Comparison of ENCODE assay signal across 19 cellular contexts in the genomic region with DNA sequence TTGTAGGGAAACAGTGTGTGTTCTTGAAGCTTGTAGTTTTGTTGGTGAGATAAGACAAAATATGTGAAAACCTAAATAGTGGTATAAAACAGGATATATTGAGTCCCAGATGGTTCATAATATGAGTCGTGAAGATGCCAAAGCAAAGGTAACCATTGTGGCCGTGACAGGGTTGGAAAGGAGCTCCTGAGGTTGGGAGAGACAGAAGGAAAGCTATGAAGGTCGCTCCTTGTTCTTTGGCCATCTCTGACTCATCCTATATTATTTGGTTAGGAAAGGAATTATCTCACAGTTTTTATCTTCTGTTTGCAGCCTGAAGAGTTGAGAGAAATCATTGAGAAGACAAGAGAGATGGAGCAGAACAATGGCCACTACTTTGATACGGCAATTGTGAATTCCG.
"Had no signal": no experiment of that assay in that cellular context is flagged by ENCODE, and none has a peak within 500 bp of the region (broad histone marks: within the 10 kb centered on the region; RNA-seq: fewer than 3 reads in every experiment).

No MANE protein-coding gene starts in this region.

- H3K27me3 Mint-ChIP-seq: activated naive CD8-positive, alpha-beta T cell treated with anti-CD3 and anti-CD28 coated beads for 36 hours; naive thymus-derived CD4-positive, alpha-beta T cell; stimulated activated memory B cell treated with anti-CD40 and anti-IgM and Interleukin-4, amounts not matched to agents 10 μg/mL and 1 μg/mL and 100 μg/mL, for 72 hours had no signal

- H3K4me3 ChIP-seq: gastroesophageal sphincter, heart right ventricle, mucosa of descending colon, pancreas had no signal

- H3K9me3 Mint-ChIP-seq: activated naive CD8-positive, alpha-beta T cell treated with anti-CD3 and anti-CD28 coated beads for 36 hours; activated T-cell treated with anti-CD3 and anti-CD28 coated beads, Interleukin-2, amount 50 U/mL, for 72 hours; stimulated activated memory B cell treated with anti-CD40 and anti-IgM and Interleukin-4, amounts not matched to agents 10 μg/mL and 1 μg/mL and 100 μg/mL, for 72 hours had no signal

- H3K27me3 ChIP-seq: gastroesophageal sphincter, heart right ventricle, pancreas had no signal

- H3K9me3 ChIP-seq: gastroesophageal sphincter, heart right ventricle, mucosa of descending colon, pancreas had no signal

- DNase-seq: activated CD4-positive, alpha-beta T cell treated with anti-CD3 and anti-CD28 coated beads for 4 hours; activated CD8-positive, alpha-beta memory T cell treated with anti-CD3 and anti-CD28 coated beads, Interleukin-2, amount 50 U/mL, for 4 hours; activated CD8-positive, alpha-beta T cell treated with anti-CD3 and anti-CD28 coated beads, Interleukin-2, amount 10 ng/mL, durations not matched to agents 7 days and 5 days; activated gamma-delta T cell; activated naive CD8-positive, alpha-beta T cell treated with anti-CD3 and anti-CD28 coated beads for 36 hours; activated T-cell treated with anti-CD3 and anti-CD28 coated beads, Interleukin-2, amount 50 U/mL, for 72 hours; endodermal cell; heart right ventricle; mucosa of descending colon; naive thymus-derived CD4-positive, alpha-beta T cell; pancreas; retina had no signal

- H3K4me1 Mint-ChIP-seq: activated naive CD8-positive, alpha-beta T cell treated with anti-CD3 and anti-CD28 coated beads for 36 hours; stimulated activated memory B cell treated with anti-CD40 and anti-IgM and Interleukin-4, amounts not matched to agents 10 μg/mL and 1 μg/mL and 100 μg/mL, for 72 hours; WTC11 had no signal

- ATAC-seq: activated CD8-positive, alpha-beta T cell treated with anti-CD3 and anti-CD28 coated beads, Interleukin-2, amount 10 ng/mL, durations not matched to agents 7 days and 5 days; activated T-cell treated with anti-CD3 and anti-CD28 coated beads, Interleukin-2, amount 50 U/mL, for 72 hours; gastroesophageal sphincter; heart right ventricle; left lobe of liver; mucosa of descending colon; naive thymus-derived CD4-positive, alpha-beta T cell; pancreas; stimulated activated memory B cell treated with anti-CD40 and anti-IgM and Interleukin-4, amounts not matched to agents 10 μg/mL and 1 μg/mL and 100 μg/mL, for 72 hours; WTC11 had no signal

- H3K27ac ChIP-seq: gastroesophageal sphincter, heart right ventricle, pancreas had no signal

- H3K4me1 ChIP-seq: gastroesophageal sphincter, heart right ventricle, pancreas had no signal

- FAIRE-seq: bronchial epithelial cell, keratinocyte, pancreas, TTC549 had no signal

- H3K27ac Mint-ChIP-seq: activated CD8-positive, alpha-beta T cell treated with anti-CD3 and anti-CD28 coated beads, Interleukin-2, amount 10 ng/mL, durations not matched to agents 7 days and 5 days; activated T-cell treated with anti-CD3 and anti-CD28 coated beads, Interleukin-2, amount 50 U/mL, for 72 hours; endodermal cell; naive thymus-derived CD4-positive, alpha-beta T cell; stimulated activated memory B cell treated with anti-CD40 and anti-IgM and Interleukin-4, amounts not matched to agents 10 μg/mL and 1 μg/mL and 100 μg/mL, for 72 hours; WTC11 had no signal

- H3K4me3 Mint-ChIP-seq: activated CD8-positive, alpha-beta T cell treated with anti-CD3 and anti-CD28 coated beads, Interleukin-2, amount 10 ng/mL, durations not matched to agents 7 days and 5 days; activated naive CD8-positive, alpha-beta T cell treated with anti-CD3 and anti-CD28 coated beads for 36 hours; activated T-cell treated with anti-CD3 and anti-CD28 coated beads, Interleukin-2, amount 50 U/mL, for 72 hours; endodermal cell; naive thymus-derived CD4-positive, alpha-beta T cell; stimulated activated memory B cell treated with anti-CD40 and anti-IgM and Interleukin-4, amounts not matched to agents 10 μg/mL and 1 μg/mL and 100 μg/mL, for 72 hours; WTC11 had no signal
